Comparison of ENCODE assay signal across 21 cellular contexts in the genomic region with DNA sequence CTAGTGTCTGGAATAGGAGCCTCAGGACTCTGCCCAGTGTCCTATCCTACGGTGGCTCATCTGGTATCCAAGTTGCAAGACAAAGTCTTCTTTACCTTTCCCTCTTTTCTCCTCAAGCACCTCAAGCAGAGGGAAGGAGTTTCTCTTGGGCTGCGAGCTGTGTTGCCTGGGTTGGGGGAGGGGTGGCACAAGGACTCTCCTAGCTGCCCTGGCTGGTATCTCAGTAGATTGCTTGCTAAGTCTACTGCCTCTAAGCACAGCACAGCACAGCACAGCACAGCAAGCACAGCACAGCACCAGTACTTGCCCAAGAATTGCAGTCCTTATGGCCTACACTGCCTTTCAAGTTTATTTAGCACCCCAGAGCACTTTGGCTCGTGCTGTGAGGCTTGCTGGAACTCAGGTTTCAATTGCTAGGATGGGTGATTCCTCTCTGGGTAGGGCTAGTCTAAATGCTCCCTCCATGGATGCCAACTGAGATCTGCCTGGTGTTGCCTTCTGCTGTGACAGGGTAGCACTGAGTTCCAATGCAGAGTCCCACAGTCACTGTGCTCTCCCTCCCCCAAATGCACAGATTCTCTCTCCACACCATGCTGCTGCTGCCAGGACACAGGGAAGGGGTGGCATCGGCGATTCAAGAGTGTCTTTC.
"Had no signal": no experiment of that assay in that cellular context is flagged by ENCODE, and none has a peak within 500 bp of the region (broad histone marks: within the 10 kb centered on the region; RNA-seq: fewer than 3 reads in every experiment).

No MANE protein-coding gene starts in this region.

- H3K4me3 Mint-ChIP-seq: central memory CD8-positive, alpha-beta T cell; naive thymus-derived CD8-positive, alpha-beta T cell; neural crest cell had no signal

- H3K27ac ChIP-seq: dorsolateral prefrontal cortex, epithelial cell of prostate, esophagus muscularis mucosa, gastrocnemius medialis, right atrium auricular region, sigmoid colon, skin epidermis, stomach, thoracic aorta, transverse colon had no signal

- H3K9me3 ChIP-seq: esophagus muscularis mucosa, gastrocnemius medialis, mucosa of descending colon, right atrium auricular region, sigmoid colon, stomach, thoracic aorta, transverse colon had no signal

- H3K4me1 Mint-ChIP-seq: neural crest cell had no signal

- H3K36me3 ChIP-seq: right atrium auricular region, sigmoid colon, thoracic aorta, transverse colon had no signal

- H3K4me1 ChIP-seq: esophagus muscularis mucosa, gastrocnemius medialis, right atrium auricular region, sigmoid colon, stomach, transverse colon had no signal

- H3K9me3 Mint-ChIP-seq: central memory CD8-positive, alpha-beta T cell; neural crest cell had no signal

- H3K4me3 ChIP-seq: dorsolateral prefrontal cortex, esophagus muscularis mucosa, gastrocnemius medialis, mucosa of descending colon, right atrium auricular region, sigmoid colon, skin epidermis, stomach, thoracic aorta, transverse colon had no signal

- H3K27me3 ChIP-seq: dorsolateral prefrontal cortex, esophagus muscularis mucosa, gastrocnemius medialis, right atrium auricular region, sigmoid colon, stomach, transverse colon had no signal

- DNase-seq: cortex of kidney; dorsolateral prefrontal cortex; effector CD8-positive, alpha-beta T cell; gastrocnemius medialis; kidney glomerular epithelial cell; mucosa of descending colon; naive thymus-derived CD8-positive, alpha-beta T cell; sigmoid colon; stimulated activated naive CD4-positive, alpha-beta T cell; stomach; substantia nigra; transverse colon had no signal

- ATAC-seq: gastrocnemius medialis; mucosa of descending colon; naive thymus-derived CD8-positive, alpha-beta T cell had no signal

- FAIRE-seq: endometrium, islet of Langerhans had no signal

- H3K27me3 Mint-ChIP-seq: central memory CD8-positive, alpha-beta T cell; naive thymus-derived CD8-positive, alpha-beta T cell had no signal
